16 cellular contexts compared by ENCODE assay signal in genomic region chr15:99619712-99620111, GRCh38. TPM values are rescaled to one million over a fixed set of nuclear protein-coding genes. Genes with fewer than 3 reads are reported as not detected.
A peak's percentile ranks its signal among the peaks of the same experiment; 100 is the strongest.
DNase-seq lines count a peak whose midpoint lies in the region; ATAC-seq, FAIRE-seq and TF ChIP-seq lines count a peak whose summit lies in the region.
"Had no signal": no experiment of that assay in that cellular context is flagged by ENCODE, and none has a peak within 500 bp of the region (broad histone marks: within the 10 kb centered on the region; RNA-seq: fewer than 3 reads in every experiment).

No MANE protein-coding gene starts in this region.

- ATAC-seq in naive thymus-derived CD8-positive, alpha-beta T cell: no peak
- ATAC-seq in GM21619 (IDR thresholded peaks at IDR 0.05; ENCODE audit: unreplicated experiment) (no peak), GM21360 (IDR thresholded peaks at IDR 0.05; ENCODE audit: unreplicated experiment) (no peak)

- DNase-seq in AG09309 (ENCODE audit: low read depth) (peak; percentile 8), HFFc6 (no peak), GM10248 (ENCODE audit: extremely low spot score) (no peak)
- no peak for DNase-seq in naive thymus-derived CD8-positive, alpha-beta T cell
- no peak for DNase-seq in activated CD4-positive, alpha-beta T cell treated with anti-CD3 and anti-CD28 coated beads, Interleukin-2, amount 10 ng/mL, durations not matched to agents 24 days and 14 days
- DNase-seq: activated CD8-positive, alpha-beta memory T cell treated with anti-CD3 and anti-CD28 coated beads for 24 hours; DND-41; KG1; NCI-H187; NCI-H774 had no signal

- H3K4me3 ChIP-seq in AG09309 (ENCODE audit: control insufficient read depth, low read depth, low read length): no peak overlapping the region

- H3K27me3 Mint-ChIP-seq in HFFc6 (ENCODE audit: insufficient read depth): no peaks in the 10 kb centered on the region; the same call in 1 of the 2 replicates
- H3K27me3 Mint-ChIP-seq in naive thymus-derived CD8-positive, alpha-beta T cell: no peaks in the 10 kb centered on the region
- no peaks in the 10 kb centered on the region for H3K27me3 Mint-ChIP-seq in activated CD4-positive, alpha-beta T cell treated with anti-CD3 and anti-CD28 coated beads, Interleukin-2, amount 10 ng/mL, durations not matched to agents 24 days and 14 days
- H3K27me3 Mint-ChIP-seq: type B pancreatic cell had no signal

- TF ChIP-seq CTCF in AG09309 (IDR thresholded peaks at IDR 0.05; ENCODE audit: control insufficient read depth, insufficient read depth, low read depth, low read length, missing control alignments) (no peak), HFFc6 (IDR thresholded peaks at IDR 0.05) (no peak), GM10248 (IDR thresholded peaks at IDR 0.05; ENCODE audit: control extremely low read depth, extremely low read depth, low read depth, missing control alignments) (no peak)

- CTCF ChIA-PET in GM10248 (lab: Yijun Ruan, JAX): no interaction called here

- intact Hi-C loops in activated CD4-positive, alpha-beta T cell treated with anti-CD3 and anti-CD28 coated beads, Interleukin-2, amount 10 ng/mL, durations not matched to agents 24 days and 14 days (cut with micrococcal nuclease): no loop called here

- no peak overlapping the region for H3K4me3 Mint-ChIP-seq in HFFc6
- no peak overlapping the region for H3K4me3 Mint-ChIP-seq in naive thymus-derived CD8-positive, alpha-beta T cell
- no peak overlapping the region for H3K4me3 Mint-ChIP-seq in activated CD4-positive, alpha-beta T cell treated with anti-CD3 and anti-CD28 coated beads, Interleukin-2, amount 10 ng/mL, durations not matched to agents 24 days and 14 days
- H3K4me3 Mint-ChIP-seq: type B pancreatic cell had no signal

- H3K27ac Mint-ChIP-seq in HFFc6: peak overlapping the region; percentile 67; the same call in 1 of the 2 replicates
- peak overlapping the region in 6 of 10 donors; percentile 2 to 71 (median 18) for H3K27ac Mint-ChIP-seq in naive thymus-derived CD8-positive, alpha-beta T cell
- H3K27ac Mint-ChIP-seq in activated CD4-positive, alpha-beta T cell treated with anti-CD3 and anti-CD28 coated beads, Interleukin-2, amount 10 ng/mL, durations not matched to agents 24 days and 14 days: no peak overlapping the region

- no peaks in the 10 kb centered on the region for H3K9me3 Mint-ChIP-seq in HFFc6
- peaks cover 0 to 10% (median 3%) of the 10 kb centered on the region in 9 donors for H3K9me3 Mint-ChIP-seq in naive thymus-derived CD8-positive, alpha-beta T cell
- peaks cover 7% of the 10 kb centered on the region for H3K9me3 Mint-ChIP-seq in activated CD4-positive, alpha-beta T cell treated with anti-CD3 and anti-CD28 coated beads, Interleukin-2, amount 10 ng/mL, durations not matched to agents 24 days and 14 days

- peak; percentile 29 for FAIRE-seq in endometrium (lab: Jason Lieb, UNC)
- FAIRE-seq: bronchial epithelial cell, TTC549 had no signal

- H3K36me3 Mint-ChIP-seq in HFFc6 (ENCODE audit: low read depth): peaks cover 8% of the 10 kb centered on the region
- peaks cover 7 to 27% (median 24%) of the 10 kb centered on the region in 3 donors for H3K36me3 Mint-ChIP-seq in naive thymus-derived CD8-positive, alpha-beta T cell
- peaks cover 11% of the 10 kb centered on the region for H3K36me3 Mint-ChIP-seq in activated CD4-positive, alpha-beta T cell treated with anti-CD3 and anti-CD28 coated beads, Interleukin-2, amount 10 ng/mL, durations not matched to agents 24 days and 14 days (ENCODE audit: low read depth)

- peaks cover 61% of the 10 kb centered on the region for H3K4me1 Mint-ChIP-seq in HFFc6 (ENCODE audit: low read depth)
- peaks cover 16 to 57% (median 44%) of the 10 kb centered on the region in 4 donors for H3K4me1 Mint-ChIP-seq in naive thymus-derived CD8-positive, alpha-beta T cell
- H3K4me1 Mint-ChIP-seq in activated CD4-positive, alpha-beta T cell treated with anti-CD3 and anti-CD28 coated beads, Interleukin-2, amount 10 ng/mL, durations not matched to agents 24 days and 14 days: peaks cover 14% of the 10 kb centered on the region

- POLR2A ChIA-PET in naive thymus-derived CD8-positive, alpha-beta T cell (lab: Charles Lee): no interaction called here
- POLR2A ChIA-PET in GM10248 (lab: Yijun Ruan, JAX): no interaction called here

RNA-seq across cellular contexts. Expression of gene MEF2A, which starts 53.9 kb away (rescaled TPM):
- 10 to 100 TPM; 22.8 to 25.8 (median 24.0) TPM for total RNA-seq in HFFc6 (2021; fragmentation: NEBNext Ultra II Directional; extraction: Animal tissue kit (Norgen Biotek cat#: 25700))
- 10 to 100 TPM; 42.7 to 43.9 TPM for total RNA-seq in naive thymus-derived CD8-positive, alpha-beta T cell
- 10 to 100 TPM; 14.6 to 22.4 (median 14.7) TPM for polyA plus RNA-seq in naive thymus-derived CD8-positive, alpha-beta T cell
- 24.7 and 25.3 TPM in 2 replicates for total RNA-seq in activated CD4-positive, alpha-beta T cell treated with anti-CD3 and anti-CD28 coated beads, Interleukin-2, amount 10 ng/mL, durations not matched to agents 24 days and 14 days
